In genomic region chr7:98879989-98880337, GRCh38 we compare ENCODE assay signal across 8 cellular contexts. TPM values are rescaled to one million over a fixed set of nuclear protein-coding genes. Genes with fewer than 3 reads are reported as not detected.
A peak's percentile ranks its signal among the peaks of the same experiment; 100 is the strongest.
DNase-seq lines count a peak whose midpoint lies in the region; ATAC-seq lines count a peak whose summit lies in the region.

No MANE protein-coding gene starts in this region.

- peak overlapping the region; percentile 91 to 99 (median 97) for H3K4me3 Mint-ChIP-seq in CD4-positive, alpha-beta memory T cell

- H3K9me3 ChIP-seq in CD4-positive, alpha-beta memory T cell (ENCODE audit: control insufficient read depth in 1 of 2, low read length in 2 of 2) = no peaks in the 10 kb centered on the region
- H3K9me3 ChIP-seq in NT2/D1 (ENCODE audit: insufficient read depth, low read length) (no peaks in the 10 kb centered on the region), neuron (ENCODE audit: low read length) (no peaks in the 10 kb centered on the region)

- H3K4me1 ChIP-seq in CD4-positive, alpha-beta memory T cell (ENCODE audit: insufficient read depth, low read length) = peaks cover 39% of the 10 kb centered on the region
- H3K4me1 ChIP-seq in NT2/D1 (ENCODE audit: insufficient read depth, insufficient read length) (peaks cover 3% of the 10 kb centered on the region), neuron (ENCODE audit: insufficient read depth, low read length) (peaks cover 6% of the 10 kb centered on the region)

- POLR2A ChIA-PET in CD4-positive, alpha-beta memory T cell (lab: Charles Lee; ENCODE audit: partially characterized antibody) = interaction anchor here (0.7 to 1.9 kb wide), 7 partner anchors 10 to 629 kb away, joined by 3 to 8 read pairs (median 3); partner anchors contain the start of genes ARPC1A and TMEM130

- H3K9ac ChIP-seq in NT2/D1 (ENCODE audit: insufficient read length, low read depth) = no peak overlapping the region

- H3K4me1 Mint-ChIP-seq in CD4-positive, alpha-beta memory T cell = peaks cover 13 to 47% (median 28%) of the 10 kb centered on the region in 4 donors

- H3K27me3 ChIP-seq in CD4-positive, alpha-beta memory T cell (ENCODE audit: insufficient read depth, low read length) = no peaks in the 10 kb centered on the region
- H3K27me3 ChIP-seq in NT2/D1 (ENCODE audit: insufficient read depth, insufficient read length) = no peaks in the 10 kb centered on the region
- no peaks in the 10 kb centered on the region for H3K27me3 ChIP-seq in neuron (ENCODE audit: insufficient read depth, low read length)

- CTCF ChIA-PET in CD4-positive, alpha-beta memory T cell (lab: Charles Lee; ENCODE audit: partially characterized antibody) = interaction anchor here (0.7 to 2.3 kb wide), 9 partner anchors 8 to 629 kb away, joined by 3 to 9 read pairs (median 5); partner anchors contain the start of gene TMEM130

- peaks cover 17 to 36% of the 10 kb centered on the region in 2 donors for H3K36me3 Mint-ChIP-seq in CD4-positive, alpha-beta memory T cell

- H3K36me3 ChIP-seq in CD4-positive, alpha-beta memory T cell (ENCODE audit: insufficient read depth, low read length) = peaks cover 24% of the 10 kb centered on the region
- H3K36me3 ChIP-seq in NT2/D1 (ENCODE audit: insufficient read depth, insufficient read length, low read length) (peaks cover 37% of the 10 kb centered on the region), neuron (ENCODE audit: insufficient read depth, low read length) (peaks cover 32% of the 10 kb centered on the region)

- no peak for DNase-seq in CD4-positive, alpha-beta memory T cell
- DNase-seq in NT2/D1 (ENCODE audit: low read depth, low spot score) (no peak), Kasumi-1 (lab: John Stamatoyannopoulos, UW) (no peak)
- peak; percentile 30 for DNase-seq in effector CD8-positive, alpha-beta T cell (lab: John Stamatoyannopoulos, UW)

- H3K27ac ChIP-seq in CD4-positive, alpha-beta memory T cell (ENCODE audit: low read depth, low read length) = peak overlapping the region; percentile 92

- H3K9me3 Mint-ChIP-seq in CD4-positive, alpha-beta memory T cell = peaks cover 0 to 5% (median 0%) of the 10 kb centered on the region in 8 donors

- H3K27ac Mint-ChIP-seq in CD4-positive, alpha-beta memory T cell = peak overlapping the region; percentile 94 to 98 (median 97)

- no peak for ATAC-seq in HG03159 (IDR thresholded peaks at IDR 0.05; ENCODE audit: unreplicated experiment)
- no peak for ATAC-seq in HG03175 (IDR thresholded peaks at IDR 0.05; ENCODE audit: unreplicated experiment)
- ATAC-seq in HG02759 (IDR thresholded peaks at IDR 0.05; ENCODE audit: unreplicated experiment) = no peak

- no peak overlapping the region for H2AFZ ChIP-seq in neuron (ENCODE audit: low read depth, low read length)

- intact Hi-C loops in CD4-positive, alpha-beta memory T cell (cut with micrococcal nuclease) = loop anchor here (1.0 kb wide), 2 partner anchors 51 to 264 kb away; partner anchors contain the start of gene SMURF1

- H3K27me3 Mint-ChIP-seq in CD4-positive, alpha-beta memory T cell = peaks cover 0 to 3% of the 10 kb centered on the region in 2 donors

- peak overlapping the region; percentile 99 to 100 for H3K4me3 ChIP-seq in CD4-positive, alpha-beta memory T cell (ENCODE audit: low read length in 2 of 2)
- peak overlapping the region; percentile 82 for H3K4me3 ChIP-seq in NT2/D1 (ENCODE audit: insufficient read length, low read depth)
- peak overlapping the region; percentile 94 for H3K4me3 ChIP-seq in neuron (ENCODE audit: low read length)

RNA-seq across cellular contexts. Expression of gene TRRAP, which starts 1.6 kb away (rescaled TPM):
- 10 to 100 TPM; 83.3 to 89.9 TPM for total RNA-seq in CD4-positive, alpha-beta memory T cell
- 1 to 10 TPM in 1 of 2 donors, under 1 TPM in 1; 0.42 to 8.7 TPM for polyA plus RNA-seq in CD4-positive, alpha-beta memory T cell

RNA-seq across cellular contexts. Expression of gene TMEM130, which starts 10.1 kb away (rescaled TPM):
- not detected for total RNA-seq in CD4-positive, alpha-beta memory T cell
- polyA plus RNA-seq in CD4-positive, alpha-beta memory T cell = not detected
